In genomic region chr1:109213345-109213823, GRCh38 we compare ENCODE assay signal across 8 cellular contexts. TPM values are rescaled to one million over a fixed set of nuclear protein-coding genes. Genes with fewer than 3 reads are reported as not detected.
DNase-seq lines count a peak whose midpoint lies in the region; ATAC-seq, FAIRE-seq and TF ChIP-seq lines count a peak whose summit lies in the region.

No MANE protein-coding gene starts in this region.

- no peaks in the 10 kb centered on the region for H3K9me3 ChIP-seq in left ventricle myocardium inferior (replicated peaks)
- no peaks in the 10 kb centered on the region for H3K9me3 ChIP-seq in astrocyte (ENCODE audit: insufficient read depth, low read depth, low read length)
- H3K9me3 ChIP-seq in vagina: no peaks in the 10 kb centered on the region

- TF ChIP-seq CTCF in left ventricle myocardium inferior (IDR thresholded peaks at IDR 0.05; ENCODE audit: borderline replicate concordance): no peak
- TF ChIP-seq CTCF in astrocyte (IDR thresholded peaks at IDR 0.05; ENCODE audit: insufficient read depth, low read depth, low read length): no peak
- TF ChIP-seq CTCF in vagina (IDR thresholded peaks at IDR 0.05): no peak

- peak overlapping the region; percentile 82 for H3K4me2 ChIP-seq in astrocyte (ENCODE audit: low read length)

- H2AFZ ChIP-seq in astrocyte (ENCODE audit: low read depth, low read length): peak overlapping the region; percentile 84

- H3K4me1 Mint-ChIP-seq in astrocyte (ENCODE audit: low read depth, unreplicated experiment) (peaks cover 15% of the 10 kb centered on the region), memory B cell (peaks cover 30% of the 10 kb centered on the region)

- peak overlapping the region; percentile 93 for H3K9ac ChIP-seq in astrocyte (ENCODE audit: low read length)

- no peak for ATAC-seq in memory B cell (ENCODE audit: low read depth)

- H3K27me3 Mint-ChIP-seq in astrocyte (ENCODE audit: low read depth, unreplicated experiment) (no peaks in the 10 kb centered on the region), memory B cell (peaks cover 3% of the 10 kb centered on the region)

- peak overlapping the region; percentile 94 for H3K4me3 ChIP-seq in left ventricle myocardium inferior
- peak overlapping the region; percentile 84 for H3K4me3 ChIP-seq in astrocyte (ENCODE audit: insufficient read depth, low read depth, low read length)
- peak overlapping the region; percentile 78 to 91 for H3K4me3 ChIP-seq in vagina

- H3K4me3 Mint-ChIP-seq in astrocyte (ENCODE audit: unreplicated experiment) (peak overlapping the region; percentile 42), memory B cell (peak overlapping the region; percentile 97)

- FAIRE-seq in astrocyte (lab: Jason Lieb, UNC): no peak

- H3K27me3 ChIP-seq in left ventricle myocardium inferior (ENCODE audit: low read depth): no peaks in the 10 kb centered on the region
- H3K27me3 ChIP-seq in astrocyte (ENCODE audit: insufficient read depth, low read length): no peaks in the 10 kb centered on the region
- no peaks in the 10 kb centered on the region for H3K27me3 ChIP-seq in vagina

- H3K36me3 ChIP-seq in left ventricle myocardium inferior (no peaks in the 10 kb centered on the region), astrocyte (ENCODE audit: insufficient read depth, low read length) (peaks cover 5% of the 10 kb centered on the region), vagina (no peaks in the 10 kb centered on the region)

- no peak for TF ChIP-seq POLR2A in vagina (IDR thresholded peaks at IDR 0.05)

- peaks cover 48% of the 10 kb centered on the region for H3K4me1 ChIP-seq in left ventricle myocardium inferior
- H3K4me1 ChIP-seq in astrocyte (ENCODE audit: insufficient read depth, low read length): peaks cover 20% of the 10 kb centered on the region
- peaks cover 32% of the 10 kb centered on the region for H3K4me1 ChIP-seq in vagina

- H3K27ac Mint-ChIP-seq in astrocyte (ENCODE audit: unreplicated experiment) (peak overlapping the region; percentile 29), memory B cell (peak overlapping the region; percentile 85)

- DNase-seq in left ventricle myocardium inferior: no peak
- DNase-seq in cardiac septum (ENCODE audit: low spot score): no peak
- no peak for DNase-seq in astrocyte (ENCODE audit: low read depth)
- no peak for DNase-seq in memory B cell (ENCODE audit: low spot score in 2 of 2)
- peak in 1 of 2 donors; percentile 90 for DNase-seq in vagina (ENCODE audit: extremely low spot score in 2 of 2)
- no peak for DNase-seq in DMS114 treated with DMSO at 0.1 percent for 48 hours (lab: John Stamatoyannopoulos, UW; ENCODE audit: unreplicated experiment)
- no peak for DNase-seq in NCI-H524 (lab: John Stamatoyannopoulos, UW)
- no peak for DNase-seq in NCI-H226

- H4K20me1 ChIP-seq in astrocyte (ENCODE audit: insufficient read depth, low read length): peaks cover 18% of the 10 kb centered on the region

- H3K27ac ChIP-seq in left ventricle myocardium inferior (replicated peaks): peak overlapping the region; percentile 93
- peak overlapping the region; percentile 31 for H3K27ac ChIP-seq in astrocyte (ENCODE audit: low read depth, low read length)
- peak overlapping the region; percentile 93 for H3K27ac ChIP-seq in vagina

- intact Hi-C loops in left ventricle myocardium inferior (cut with micrococcal nuclease): no loop called here
- intact Hi-C loops in cardiac septum (cut with DNase I): loop anchor here (5.0 kb wide), 1 partner anchor 111 kb away; no protein-coding TSS in a partner anchor
- intact Hi-C loops in vagina (cut with DNase I): loop anchor here (5.0 kb wide), 1 partner anchor 111 kb away; no protein-coding TSS in a partner anchor

- H3K79me2 ChIP-seq in astrocyte (ENCODE audit: insufficient read depth, low read length): peaks cover 43% of the 10 kb centered on the region

- H3K36me3 Mint-ChIP-seq in astrocyte (ENCODE audit: low read depth, unreplicated experiment) (peaks cover 16% of the 10 kb centered on the region), memory B cell (peaks cover 9% of the 10 kb centered on the region)

- H3K9me3 Mint-ChIP-seq in astrocyte (ENCODE audit: unreplicated experiment): no peaks in the 10 kb centered on the region
- H3K9me3 Mint-ChIP-seq in memory B cell: no peaks in the 10 kb centered on the region

RNA-seq across cellular contexts. Expression of gene SARS1, which starts 0.3 kb away (rescaled TPM):
- total RNA-seq in left ventricle myocardium inferior: 92.0 TPM
- total RNA-seq in cardiac septum: 104 TPM
- total RNA-seq in astrocyte: 350 and 355 TPM in 2 replicates
- total RNA-seq in vagina: 135 TPM

RNA-seq across cellular contexts. Expression of gene CELSR2, which starts 36.0 kb away (rescaled TPM):
- total RNA-seq in left ventricle myocardium inferior (4.2 TPM), cardiac septum (7.1 TPM), astrocyte (8.5 and 10.0 TPM in 2 replicates), vagina (38.5 TPM)

Comparison
In these comparisons a context has a peak if more than half of its experiments do, and no peak if none do; other contexts are left out.
1. H3K27ac ChIP-seq: peak in every context shown above with its lines; median percentile 93 in left ventricle myocardium inferior; 93 in vagina; 31 in astrocyte.